Comparison of ENCODE assay signal across 9 cellular contexts in genomic region chr17:8153550-8153956, GRCh38. TPM values are rescaled to one million over a fixed set of nuclear protein-coding genes. Genes with fewer than 3 reads are reported as not detected.
A peak's percentile ranks its signal among the peaks of the same experiment; 100 is the strongest.
DNase-seq lines count a peak whose midpoint lies in the region; ATAC-seq and TF ChIP-seq lines count a peak whose summit lies in the region.
"Had no signal": no experiment of that assay in that cellular context is flagged by ENCODE, and none has a peak within 500 bp of the region (broad histone marks: within the 10 kb centered on the region; RNA-seq: fewer than 3 reads in every experiment).

No MANE protein-coding gene starts in this region.

- 18 to 25% methylated on average over 13 of the region's 13 CpGs for WGBS in upper lobe of left lung, 2 donors

- peak overlapping the region in 1 of 3 donors; percentile 97 for H3K27ac Mint-ChIP-seq in CD4-positive, CD25-positive, alpha-beta regulatory T cell
- peak overlapping the region; percentile 96 for H3K27ac Mint-ChIP-seq in nephron progenitor cell

- no peak for TF ChIP-seq CTCF in fibroblast of the aortic adventitia (IDR thresholded peaks at IDR 0.05; ENCODE audit: insufficient read depth, low read length)
- TF ChIP-seq CTCF in nephron progenitor cell (IDR thresholded peaks at IDR 0.05), result no peak
- no peak for TF ChIP-seq CTCF in upper lobe of left lung (IDR thresholded peaks at IDR 0.05)

- no peaks in the 10 kb centered on the region for H3K27me3 ChIP-seq in CD4-positive, CD25-positive, alpha-beta regulatory T cell (ENCODE audit: control insufficient read depth, insufficient read depth, low read length)
- H3K27me3 ChIP-seq in upper lobe of left lung, result no peaks in the 10 kb centered on the region

- H3K9me3 Mint-ChIP-seq in CD4-positive, CD25-positive, alpha-beta regulatory T cell, result peaks cover 0 to 3% (median 0%) of the 10 kb centered on the region in 7 donors
- H3K9me3 Mint-ChIP-seq in nephron progenitor cell, result no peaks in the 10 kb centered on the region

- peaks cover 22% of the 10 kb centered on the region for H3K36me3 ChIP-seq in CD4-positive, CD25-positive, alpha-beta regulatory T cell (ENCODE audit: control insufficient read depth, insufficient read depth, low read length)
- peaks cover 23 to 40% (median 27%) of the 10 kb centered on the region in 4 donors for H3K36me3 ChIP-seq in upper lobe of left lung

- no peaks in the 10 kb centered on the region for H3K9me3 ChIP-seq in CD4-positive, CD25-positive, alpha-beta regulatory T cell (ENCODE audit: control insufficient read depth in 2 of 2, low read length in 2 of 2)
- no peaks in the 10 kb centered on the region for H3K9me3 ChIP-seq in upper lobe of left lung

- ATAC-seq in CD4-positive, CD25-positive, alpha-beta regulatory T cell (ENCODE audit: low read depth in 2 of 2), result no peak
- ATAC-seq in upper lobe of left lung (ENCODE audit: low FRiP score in 2 of 2) (peak; percentile 2 to 47), HG02852 (IDR thresholded peaks at IDR 0.05; ENCODE audit: unreplicated experiment) (no peak)

- peaks cover 7% of the 10 kb centered on the region for H3K36me3 Mint-ChIP-seq in CD4-positive, CD25-positive, alpha-beta regulatory T cell
- peaks cover 5% of the 10 kb centered on the region for H3K36me3 Mint-ChIP-seq in nephron progenitor cell (ENCODE audit: low read depth)

- H3K4me1 ChIP-seq in CD4-positive, CD25-positive, alpha-beta regulatory T cell (ENCODE audit: control insufficient read depth, insufficient read depth, low read length, poor library complexity, severe bottlenecking), result peaks cover 73% of the 10 kb centered on the region
- H3K4me1 ChIP-seq in upper lobe of left lung, result peaks cover 35 to 62% (median 41%) of the 10 kb centered on the region in 4 donors

- peak overlapping the region; percentile 68 for H3K4me3 ChIP-seq in CD4-positive, CD25-positive, alpha-beta regulatory T cell (ENCODE audit: low read depth, low read length)
- no peak overlapping the region for H3K4me3 ChIP-seq in fibroblast of the aortic adventitia (ENCODE audit: low read depth, low read length)
- H3K4me3 ChIP-seq in upper lobe of left lung, result peak overlapping the region in 3 of 4 donors; percentile 63 to 85 (median 74)

- in situ Hi-C loops in KBM-7 (cut with MboI; ENCODE audit: low pct_unique_long_range_greater_than_20kb, low sequenced_read_pairs), result no loop called here

- peak in 1 of 3 donors; percentile 35 for DNase-seq in CD4-positive, CD25-positive, alpha-beta regulatory T cell
- peak; percentile 51 for DNase-seq in KBM-7
- peak; percentile 71 to 74 for DNase-seq in activated T-cell treated with anti-CD3 and anti-CD28 coated beads, Interleukin-2, amount 50 U/mL, for 48 hours
- DNase-seq in fibroblast of the aortic adventitia (ENCODE audit: low read depth), result peak; percentile 98
- DNase-seq in nephron progenitor cell, result no peak
- DNase-seq in upper lobe of left lung, result peak; percentile 78 to 90
- no peak for DNase-seq in NCI-H774 (lab: John Stamatoyannopoulos, UW)

- H3K4me3 Mint-ChIP-seq in CD4-positive, CD25-positive, alpha-beta regulatory T cell, result peak overlapping the region in 3 of 4 donors; percentile 92 to 97 (median 95)
- H3K4me3 Mint-ChIP-seq in nephron progenitor cell, result peak overlapping the region; percentile 54

- H3K27me3 Mint-ChIP-seq in CD4-positive, CD25-positive, alpha-beta regulatory T cell, result peaks cover 18% of the 10 kb centered on the region
- peaks cover 2% of the 10 kb centered on the region for H3K27me3 Mint-ChIP-seq in nephron progenitor cell (ENCODE audit: low read depth, poor library complexity)

- H3K27ac ChIP-seq in CD4-positive, CD25-positive, alpha-beta regulatory T cell (ENCODE audit: insufficient read depth, low read length, poor library complexity, severe bottlenecking), result peak overlapping the region; percentile 100
- peak overlapping the region; percentile 98 to 100 (median 99) for H3K27ac ChIP-seq in upper lobe of left lung
- H3K27ac ChIP-seq: KMS-11 had no signal

- peak in 2 of 4 donors; percentile 55 to 59 for TF ChIP-seq EP300 in upper lobe of left lung (IDR thresholded peaks at IDR 0.05)

- peaks cover 8 to 48% (median 35%) of the 10 kb centered on the region in 4 donors for H3K4me1 Mint-ChIP-seq in CD4-positive, CD25-positive, alpha-beta regulatory T cell
- H3K4me1 Mint-ChIP-seq in nephron progenitor cell, result peaks cover 12% of the 10 kb centered on the region

- no peak for TF ChIP-seq POLR2A in upper lobe of left lung (IDR thresholded peaks at IDR 0.05)

RNA-seq across cellular contexts. Expression of gene PER1, which starts 1.3 kb away (rescaled TPM):
- 1,740 TPM for total RNA-seq in CD4-positive, CD25-positive, alpha-beta regulatory T cell
- 1 to 10 TPM; 4.8 to 7.7 (median 6.2) TPM for polyA plus RNA-seq in CD4-positive, CD25-positive, alpha-beta regulatory T cell
- 1.6 and 12.7 TPM in 2 replicates for total RNA-seq in fibroblast of the aortic adventitia (ENCODE audit: low replicate concordance)
- 100 to 1,000 TPM; 112 to 358 (median 288) TPM for total RNA-seq in upper lobe of left lung

RNA-seq across cellular contexts. Expression of gene VAMP2, which starts 9.2 kb away (rescaled TPM):
- total RNA-seq in CD4-positive, CD25-positive, alpha-beta regulatory T cell, result 205 TPM
- polyA plus RNA-seq in CD4-positive, CD25-positive, alpha-beta regulatory T cell, result 10 to 100 TPM; 42.7 to 60.4 (median 59.3) TPM
- 5.2 and 6.0 TPM in 2 replicates for total RNA-seq in fibroblast of the aortic adventitia (ENCODE audit: low replicate concordance)
- total RNA-seq in upper lobe of left lung, result 10 to 100 TPM; 27.2 to 75.8 (median 49.8) TPM

RNA-seq across cellular contexts. Expression of gene TMEM107, which starts 22.6 kb away (rescaled TPM):
- 27.3 TPM for total RNA-seq in CD4-positive, CD25-positive, alpha-beta regulatory T cell
- polyA plus RNA-seq in CD4-positive, CD25-positive, alpha-beta regulatory T cell, result 10 to 100 TPM; 20.6 to 38.9 (median 29.9) TPM
- total RNA-seq in fibroblast of the aortic adventitia (ENCODE audit: low replicate concordance), result 17.3 and 32.7 TPM in 2 replicates
- total RNA-seq in upper lobe of left lung, result 10 to 100 TPM; 11.5 to 32.5 (median 17.3) TPM

RNA-seq across cellular contexts. Expression of gene HES7, which starts 29.6 kb away (rescaled TPM):
- total RNA-seq in CD4-positive, CD25-positive, alpha-beta regulatory T cell, result not detected
- not detected for polyA plus RNA-seq in CD4-positive, CD25-positive, alpha-beta regulatory T cell
- 0.09 TPM in 1 of 2 replicates, not detected in the other for total RNA-seq in fibroblast of the aortic adventitia (ENCODE audit: low replicate concordance)
- 1 to 10 TPM in 1 of 6 donors, not detected in 5; 4.9 TPM for total RNA-seq in upper lobe of left lung

RNA-seq across cellular contexts. Expression of gene ALOXE3, which starts 35.2 kb away (rescaled TPM):
- 0.15 TPM for total RNA-seq in CD4-positive, CD25-positive, alpha-beta regulatory T cell
- polyA plus RNA-seq in CD4-positive, CD25-positive, alpha-beta regulatory T cell, result under 1 TPM in 3 of 4 donors, not detected in 1; 0.18 to 0.51 (median 0.42) TPM
- total RNA-seq in fibroblast of the aortic adventitia (ENCODE audit: low replicate concordance), result 0.09 TPM in 1 of 2 replicates, not detected in the other
- total RNA-seq in upper lobe of left lung, result not detected

Comparison
In these comparisons a context has a peak if more than half of its experiments do, and no peak if none do; other contexts are left out.
1. ATAC-seq: peak in upper lobe of left lung (2 of 2); none in CD4-positive, CD25-positive, alpha-beta regulatory T cell (0 of 2) and HG02852 (single experiment).
2. DNase-seq: peak in KBM-7 (single experiment), activated T-cell treated with anti-CD3 and anti-CD28 coated beads, Interleukin-2, amount 50 U/mL, for 48 hours (2 of 2), fibroblast of the aortic adventitia (single experiment) and upper lobe of left lung (2 of 2); none in nephron progenitor cell (single experiment) and NCI-H774 (single experiment).